ENCODE assay signal across 13 cellular contexts in the genomic region with DNA sequence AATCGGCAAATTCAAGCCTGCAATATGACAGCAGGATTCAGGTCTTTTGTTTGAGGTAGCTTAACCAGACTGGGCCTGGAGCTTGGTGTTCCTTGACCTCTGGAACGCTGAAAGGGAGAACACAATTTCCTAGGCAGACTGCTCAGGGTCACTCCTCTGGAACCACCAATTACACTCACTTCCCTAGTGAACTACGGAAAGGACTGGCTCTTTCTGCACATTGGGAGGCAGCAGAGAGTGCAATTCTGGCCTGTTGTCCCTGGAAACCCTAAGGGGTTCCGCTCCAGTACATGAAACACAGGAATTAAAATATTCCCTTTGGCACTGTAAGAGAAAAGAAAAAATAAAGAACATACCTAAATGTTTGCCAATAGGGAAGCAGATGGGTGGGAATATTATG. TPM values are rescaled to one million over a fixed set of nuclear protein-coding genes. Genes with fewer than 3 reads are reported as not detected.
"Had no signal": no experiment of that assay in that cellular context is flagged by ENCODE, and none has a peak within 500 bp of the region (broad histone marks: within the 10 kb centered on the region; RNA-seq: fewer than 3 reads in every experiment).

No MANE protein-coding gene starts in this region.

- H3K27ac Mint-ChIP-seq: natural killer cell; progenitor cell of endocrine pancreas; stimulated activated naive CD8-positive, alpha-beta T cell treated with anti-CD3 and anti-CD28 coated beads, Interleukin-15, amount 100 ng/mL, for 72 hours had no signal

- H3K36me3 Mint-ChIP-seq: natural killer cell had no signal

- H3K36me3 ChIP-seq: upper lobe of right lung had no signal

- H3K4me1 ChIP-seq: testis, upper lobe of right lung had no signal

- H3K27ac ChIP-seq: testis, upper lobe of right lung, VCaP had no signal

- FAIRE-seq: colon, endometrium had no signal

- H3K9me3 ChIP-seq: testis, upper lobe of right lung had no signal

- H3K27me3 Mint-ChIP-seq: progenitor cell of endocrine pancreas; stimulated activated naive CD8-positive, alpha-beta T cell treated with anti-CD3 and anti-CD28 coated beads, Interleukin-15, amount 100 ng/mL, for 72 hours had no signal

- DNase-seq: activated CD4-positive, alpha-beta T cell treated with anti-CD3 and anti-CD28 coated beads, Interleukin-2, amount 50 U/mL, for 48 hours; activated naive CD4-positive, alpha-beta T cell treated with anti-CD3 and anti-CD28 coated beads, Interleukin-2, amount 50 U/mL, for 16 hours; kidney glomerular epithelial cell; mesenchymal stem cell; natural killer cell; occipital lobe; stimulated activated naive CD8-positive, alpha-beta T cell treated with anti-CD3 and anti-CD28 coated beads, Interleukin-15, amount 100 ng/mL, for 72 hours; testis; upper lobe of right lung had no signal

- H3K4me3 Mint-ChIP-seq: natural killer cell; stimulated activated naive CD8-positive, alpha-beta T cell treated with anti-CD3 and anti-CD28 coated beads, Interleukin-15, amount 100 ng/mL, for 72 hours had no signal

- H3K27me3 ChIP-seq: testis, upper lobe of right lung had no signal

- H3K9me3 Mint-ChIP-seq: natural killer cell; stimulated activated naive CD8-positive, alpha-beta T cell treated with anti-CD3 and anti-CD28 coated beads, Interleukin-15, amount 100 ng/mL, for 72 hours had no signal

- H3K4me3 ChIP-seq: testis, upper lobe of right lung had no signal

RNA-seq across cellular contexts. Expression of gene GPC3, which starts 58.6 kb away (rescaled TPM):
- total RNA-seq: natural killer cell had no signal
